20 cellular contexts compared by ENCODE assay signal in the genomic region with DNA sequence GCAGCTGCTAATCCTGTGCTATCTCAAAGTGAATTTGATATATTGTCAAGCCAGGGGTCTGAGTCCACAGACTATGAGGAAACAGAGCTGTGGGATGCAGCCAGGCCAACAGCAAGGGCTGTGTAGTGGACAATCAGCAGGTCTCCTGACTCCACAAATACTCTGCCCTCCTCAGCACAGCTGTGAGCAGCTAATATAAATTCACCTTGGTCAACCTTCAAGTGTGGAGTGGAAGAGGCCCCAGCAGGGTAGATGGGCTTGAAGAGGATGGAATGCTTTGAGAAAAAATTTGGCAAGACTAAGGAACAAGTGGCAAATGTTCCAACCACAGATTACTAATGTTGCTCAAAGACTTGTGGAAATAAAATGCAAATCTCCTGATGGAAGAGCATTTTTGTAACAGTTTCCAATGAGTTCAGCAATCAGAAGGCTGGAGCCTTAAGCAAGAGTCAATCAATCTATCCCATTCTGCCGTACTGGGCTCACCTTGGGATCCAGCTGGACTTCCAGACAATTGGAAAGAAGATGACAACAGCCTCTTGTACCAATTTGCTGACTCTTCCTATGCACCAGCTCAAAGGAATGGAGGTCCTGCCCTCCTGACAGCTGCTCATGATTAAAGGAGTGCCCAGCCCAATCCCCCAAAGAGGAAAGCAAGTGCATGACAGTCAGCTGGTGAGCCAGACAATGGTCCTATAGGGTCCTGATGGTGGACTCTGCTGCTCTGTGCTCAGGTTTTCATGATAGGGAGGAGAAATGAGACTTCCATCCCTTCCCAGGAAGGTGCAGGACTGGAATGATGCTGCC. TPM values are rescaled to one million over a fixed set of nuclear protein-coding genes. Genes with fewer than 3 reads are reported as not detected.
DNase-seq lines count a peak whose midpoint lies in the region; ATAC-seq and TF ChIP-seq lines count a peak whose summit lies in the region.
"Had no signal": no experiment of that assay in that cellular context is flagged by ENCODE, and none has a peak within 500 bp of the region (broad histone marks: within the 10 kb centered on the region; RNA-seq: fewer than 3 reads in every experiment).

No MANE protein-coding gene starts in this region.

- H2AFZ ChIP-seq in GM23248 = no peak overlapping the region

- H3K9me3 ChIP-seq in GM23248 (ENCODE audit: low read depth) = no peaks in the 10 kb centered on the region
- no peaks in the 10 kb centered on the region for H3K9me3 ChIP-seq in stomach smooth muscle (ENCODE audit: control insufficient read depth in 2 of 2, low read length in 2 of 2)
- H3K9me3 ChIP-seq: pancreas, testis had no signal

- no peaks in the 10 kb centered on the region for H3K9me2 ChIP-seq in GM23248 (ENCODE audit: insufficient read depth)

- ATAC-seq in GM19452 (IDR thresholded peaks at IDR 0.05; ENCODE audit: unreplicated experiment) = no peak
- ATAC-seq: activated CD4-positive, alpha-beta T cell treated with anti-CD3 and anti-CD28 coated beads for 36 hours; activated CD8-positive, alpha-beta memory T cell treated with anti-CD3 and anti-CD28 coated beads, Interleukin-2, amount 10 ng/mL, durations not matched to agents 7 days and 5 days; activated T-helper 17 cell treated with anti-CD3 and anti-CD28 coated beads, Interleukin-2, amount 50 U/mL, for 72 hours; left lobe of liver had no signal

- H3F3A ChIP-seq in GM23248 (ENCODE audit: insufficient read depth) = no peaks in the 10 kb centered on the region

- no peak overlapping the region for H3K4me3 ChIP-seq in GM23248
- no peak overlapping the region for H3K4me3 ChIP-seq in coronary artery
- peak overlapping the region; percentile 16 to 35 for H3K4me3 ChIP-seq in stomach smooth muscle (ENCODE audit: low read length in 2 of 2)
- H3K4me3 ChIP-seq: pancreas, testis had no signal

- TF ChIP-seq CTCF in coronary artery (IDR thresholded peaks at IDR 0.05) = no peak

- DNase-seq in GM23248 (peak; percentile 55), coronary artery (ENCODE audit: low spot score) (peak; percentile 60), islet precursor cell (peak; percentile 31), substantia nigra (lab: John Stamatoyannopoulos, UW) (no peak), NCI-H1048 (lab: John Stamatoyannopoulos, UW) (no peak), cerebellar nuclear complex (lab: John Stamatoyannopoulos, UW) (no peak)
- DNase-seq: activated CD4-positive, alpha-beta T cell treated with anti-CD3 and anti-CD28 coated beads for 36 hours; activated CD8-positive, alpha-beta memory T cell treated with anti-CD3 and anti-CD28 coated beads, Interleukin-2, amount 10 ng/mL, durations not matched to agents 7 days and 5 days; cortex of kidney; foreskin melanocyte; NCI-H1930; NCI-H446 treated with DMSO at 0.1 percent for 48 hours; pancreas; testis had no signal

- in situ Hi-C loops in GM23248 (cut with MboI) = no loop called here

- H3K36me3 ChIP-seq in GM23248 (ENCODE audit: low read depth) (peaks cover 4% of the 10 kb centered on the region), stomach smooth muscle (ENCODE audit: control insufficient read depth in 2 of 2, insufficient read depth in 2 of 2, low read length in 2 of 2) (peaks cover 0 to 2% of the 10 kb centered on the region in 2 donors)
- H3K36me3 ChIP-seq: pancreas had no signal

- no peaks in the 10 kb centered on the region for H3K79me2 ChIP-seq in GM23248 (ENCODE audit: insufficient read depth)

- H3K9ac ChIP-seq in GM23248 (no peak overlapping the region), stomach smooth muscle (ENCODE audit: low read length in 2 of 2) (no peak overlapping the region)

- no peaks in the 10 kb centered on the region for H4K20me1 ChIP-seq in GM23248 (ENCODE audit: insufficient read depth)

- no peak overlapping the region for H3K27ac ChIP-seq in GM23248
- H3K27ac ChIP-seq in coronary artery = peak overlapping the region in 1 of 2 donors; percentile 50
- peak overlapping the region; percentile 64 for H3K27ac ChIP-seq in stomach smooth muscle (ENCODE audit: low read length)
- no peak overlapping the region for H3K27ac ChIP-seq in substantia nigra (ENCODE audit: low read depth, low read length, poor library complexity, severe bottlenecking)
- H3K27ac ChIP-seq: pancreas had no signal

- H3K4me1 ChIP-seq in GM23248 (ENCODE audit: insufficient read depth) (no peaks in the 10 kb centered on the region; the same call in 1 of the 2 replicates), stomach smooth muscle (ENCODE audit: control insufficient read depth, insufficient read depth, low read length) (peaks cover 21% of the 10 kb centered on the region)
- H3K4me1 ChIP-seq: pancreas had no signal

- H3K4me2 ChIP-seq in GM23248 (ENCODE audit: unreplicated experiment) = no peak overlapping the region

- WGBS in GM23248 (ENCODE audit: low coverage in 1 of 2, low lambda C conversion rate in 2 of 2, missing lambda C conversion rate in 2 of 2), 2 experiments = 5 to 17% methylated on average over 1 of the region's 1 CpG

- H3K27me3 ChIP-seq in GM23248 (replicated peaks; ENCODE audit: insufficient read depth) = no peaks in the 10 kb centered on the region
- H3K27me3 ChIP-seq in stomach smooth muscle (ENCODE audit: control insufficient read depth in 1 of 2, insufficient read depth in 2 of 2, low read length in 2 of 2) = no peaks in the 10 kb centered on the region
- H3K27me3 ChIP-seq: pancreas, testis had no signal

RNA-seq across cellular contexts. Expression of gene VSTM4, which starts 25.3 kb away (rescaled TPM):
- 8.7 and 9.5 TPM in 2 replicates for total RNA-seq in GM23248 (2014; rRNA removed; shearing (Covaris generic))
- 12.3 and 12.4 TPM in 2 replicates for polyA plus RNA-seq in GM23248 (2016; fragmentation: Nextera tagmentation; extraction: Ambion mirVana)

RNA-seq across cellular contexts. Expression of gene FAM170B, which starts 43.8 kb away (rescaled TPM):
- total RNA-seq in GM23248 (2014; rRNA removed; shearing (Covaris generic)) = not detected in 2 replicates
- polyA plus RNA-seq in GM23248 (2016; fragmentation: Nextera tagmentation; extraction: Ambion mirVana) = not detected in 2 replicates
- total RNA-seq: activated CD4-positive, alpha-beta T cell treated with anti-CD3 and anti-CD28 coated beads for 36 hours; activated CD8-positive, alpha-beta memory T cell treated with anti-CD3 and anti-CD28 coated beads, Interleukin-2, amount 10 ng/mL, durations not matched to agents 7 days and 5 days; activated T-helper 17 cell treated with anti-CD3 and anti-CD28 coated beads, Interleukin-2, amount 50 U/mL, for 72 hours; H4; left lobe of liver; pancreas had no signal
- polyA plus RNA-seq: adipose tissue, pancreas had no signal

Comparison
In these comparisons a context has a peak if more than half of its experiments do, and no peak if none do; other contexts are left out.
1. DNase-seq: peak in GM23248 (single experiment), coronary artery (single experiment) and islet precursor cell (single experiment); none in substantia nigra (0 of 49), NCI-H1048 (single experiment) and cerebellar nuclear complex (0 of 2).
2. H3K4me3 ChIP-seq: peak in stomach smooth muscle (2 of 2); none in GM23248 (single experiment) and coronary artery (single experiment).